Comparison of ENCODE assay signal across 8 cellular contexts in the genomic region with DNA sequence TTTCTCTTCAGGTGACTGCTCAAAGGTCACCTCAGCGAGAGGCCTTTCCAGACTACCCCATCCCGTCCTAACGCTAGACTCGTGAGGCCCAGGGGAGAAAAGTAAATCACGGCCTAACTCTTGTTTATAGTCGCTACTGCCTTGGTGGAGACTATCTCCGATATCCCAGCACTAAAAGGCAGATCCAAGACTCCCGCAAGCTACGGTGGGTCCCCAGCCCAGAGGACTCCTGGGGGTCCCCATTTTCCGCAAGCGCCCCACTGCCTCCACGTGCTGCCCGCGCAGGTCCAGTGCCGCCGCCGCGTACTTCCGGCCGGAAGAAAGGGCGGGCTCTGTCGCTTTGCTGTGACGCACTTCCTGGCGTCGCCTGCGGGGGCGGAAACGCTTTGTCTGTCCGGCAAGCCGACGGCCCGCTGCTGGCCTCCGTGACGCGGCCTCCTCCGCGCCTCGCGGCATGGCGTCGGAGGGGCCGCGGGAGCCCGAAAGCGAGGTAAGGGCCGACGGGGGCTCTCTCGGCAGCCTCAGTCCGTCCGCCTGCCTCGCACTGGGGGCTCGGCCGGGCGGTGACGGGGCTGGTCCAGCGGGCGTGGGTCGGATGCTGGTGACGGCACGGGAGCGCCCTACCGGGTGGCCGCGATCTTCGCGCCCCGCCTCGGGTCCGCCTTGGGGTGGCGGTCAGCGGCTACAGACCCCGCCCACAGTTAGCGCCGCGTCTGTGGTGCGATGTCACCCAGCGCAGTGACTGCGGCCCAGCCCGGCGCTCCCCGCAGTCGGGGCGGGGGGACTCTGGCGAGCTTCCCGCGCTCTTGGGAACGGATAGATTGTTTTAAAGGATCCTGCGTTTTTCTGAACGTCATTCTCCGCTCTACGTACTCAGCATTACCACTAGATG. TPM values are rescaled to one million over a fixed set of nuclear protein-coding genes. Genes with fewer than 3 reads are reported as not detected.
A peak's percentile ranks its signal among the peaks of the same experiment; 100 is the strongest.
DNase-seq lines count a peak whose midpoint lies in the region; ATAC-seq and TF ChIP-seq lines count a peak whose summit lies in the region.

SECISBP2 (plus strand) TSS at position 378 of the 892 bp plus-strand sequence; CDS start at position 455, 77 bp downstream.

- H3K36me3 ChIP-seq in colonic mucosa = peaks cover 4% of the 10 kb centered on the region

- no peaks in the 10 kb centered on the region for H3K9me3 ChIP-seq in colonic mucosa

- peak within 1 kb of the TSS; percentile 82 to 87 for H3K9ac ChIP-seq in colonic mucosa (ENCODE audit: low read depth in 2 of 2, low read length in 2 of 2)

- H3K27ac ChIP-seq in colonic mucosa (peak within 1 kb of the TSS; percentile 99), layer of hippocampus (ENCODE audit: low read depth, low read length) (peak within 1 kb of the TSS; percentile 99)

- H3K4me1 ChIP-seq in colonic mucosa = peaks cover 10% of the 10 kb centered on the region

- intact Hi-C loops in colonic mucosa (cut with DNase I) = loop anchor here (10.0 kb wide), 1 partner anchor 1876 kb away; no protein-coding TSS in a partner anchor

- DNase-seq in C1 segment of cervical spinal cord (lab: John Stamatoyannopoulos, UW) = peak; percentile 89 to 99 (median 97)
- DNase-seq in NCI-H526 (lab: John Stamatoyannopoulos, UW) = peak; percentile 80 to 92
- peak; percentile 97 for DNase-seq in activated CD4-positive, alpha-beta T cell treated with anti-CD3 and anti-CD28 coated beads for 48 hours
- DNase-seq in colonic mucosa = peak; percentile 95
- peak; percentile 91 to 92 for DNase-seq in stimulated activated CD4-positive, alpha-beta T cell treated with anti-CD3 and anti-CD28 coated beads, Interleukin-1b, Interleukin-23, amount 100 ng/mL, for 4 hours (ENCODE audit: low read depth in 2 of 2)

- peak; percentile 68 for TF ChIP-seq CTCF in colonic mucosa (IDR thresholded peaks at IDR 0.05)

- ATAC-seq in GM19324 (IDR thresholded peaks at IDR 0.05; ENCODE audit: low FRiP score, unreplicated experiment) (peak; percentile 97), HG03469 (IDR thresholded peaks at IDR 0.05; ENCODE audit: unreplicated experiment) (peak; percentile 74)

- H3K4me3 ChIP-seq in colonic mucosa = peak within 1 kb of the TSS; percentile 71

- H3K27me3 ChIP-seq in colonic mucosa (no peaks in the 10 kb centered on the region), layer of hippocampus (ENCODE audit: control insufficient read depth, insufficient read depth, low read length) (no peaks in the 10 kb centered on the region)

RNA-seq across cellular contexts. Expression of gene SECISBP2, which starts in this region (rescaled TPM):
- 10 to 100 TPM; 37.6 to 42.2 TPM for total RNA-seq in colonic mucosa

Comparison
In these comparisons a context has a peak if more than half of its experiments do, and no peak if none do; other contexts are left out.
1. Peak in every context shown above with its lines: DNase-seq, ATAC-seq, H3K4me3 ChIP-seq and H3K27ac ChIP-seq.